ENCODE assay signal across 2 cellular contexts in genomic region chr20:64064145-64064698, GRCh38.
TF ChIP-seq lines count a peak whose summit lies in the region.

No MANE protein-coding gene starts in this region.

TF ChIP-seq in K562, 482 proteins besides CTCF, POLR2A, EP300 and RAD21:
- TF ChIP-seq ZNF217 (CRISPR knock-in tag; IDR thresholded peaks at IDR 0.05), result no peak
- no peak for TF ChIP-seq ZNF316 (IDR thresholded peaks at IDR 0.05)
- peak; percentile 17; the same call in 1 of the 2 replicates for TF ChIP-seq TFAP4 (CRISPR knock-in tag; IDR thresholded peaks at IDR 0.05; ENCODE audit: borderline replicate concordance)
- no peak for TF ChIP-seq PREB (CRISPR knock-in tag; IDR thresholded peaks at IDR 0.05)
- TF ChIP-seq SMARCA5 (IDR thresholded peaks at IDR 0.05), result no peak
- TF ChIP-seq POLR2G (IDR thresholded peaks at IDR 0.05; ENCODE audit: low read depth, low read length), result 0 out of 2 replicates have a peak, but pooled peaks have one; percentile 25
- no peak for TF ChIP-seq KAT7 (CRISPR knock-in tag; IDR thresholded peaks at IDR 0.05; ENCODE audit: borderline replicate concordance)
- peak; percentile 17 for TF ChIP-seq KDM5B (IDR thresholded peaks at IDR 0.05; ENCODE audit: insufficient replicate concordance, low read depth, low read length)
- TF ChIP-seq NFE2 (IDR thresholded peaks at IDR 0.05; ENCODE audit: low read depth), result 0 out of 2 replicates have a peak, but pooled peaks have one; percentile 8
- TF ChIP-seq SMARCE1 (IDR thresholded peaks at IDR 0.05), result no peak
- TF ChIP-seq MAX (CRISPR knock-in tag; IDR thresholded peaks at IDR 0.05), result no peak
- TF ChIP-seq JUND (IDR thresholded peaks at IDR 0.05; ENCODE audit: borderline replicate concordance, low read depth, low read length), result no peak
- TF ChIP-seq JUND (tag; IDR thresholded peaks at IDR 0.05; ENCODE audit: borderline replicate concordance, low read depth, low read length), result no peak
- TF ChIP-seq FOXP1 (CRISPR knock-in tag; IDR thresholded peaks at IDR 0.05), result no peak
- TF ChIP-seq ZBTB7A (IDR thresholded peaks at IDR 0.05; ENCODE audit: borderline replicate concordance, control insufficient read depth, low read depth, low read length), result 0 out of 2 replicates have a peak, but pooled peaks have one; percentile 11
- TF ChIP-seq KDM4B (IDR thresholded peaks at IDR 0.05; ENCODE audit: borderline replicate concordance in 2 of 2, low read depth in 1 of 2), result no peak
- TF ChIP-seq ATF6 (CRISPR knock-in tag; IDR thresholded peaks at IDR 0.05), result no peak
- TF ChIP-seq CBX1 (IDR thresholded peaks at IDR 0.05; ENCODE audit: low read depth), result no peak
- no peak for TF ChIP-seq TAF7 (tag; IDR thresholded peaks at IDR 0.05)
- no peak for TF ChIP-seq RBM22 (IDR thresholded peaks at IDR 0.05; ENCODE audit: low read depth, low read length, poor library complexity, severe bottlenecking)
- no peak for TF ChIP-seq DNMT1 (IDR thresholded peaks at IDR 0.05)
- TF ChIP-seq PKNOX1 (IDR thresholded peaks at IDR 0.05), result no peak

TF ChIP-seq in HEK293T, 16 proteins besides CTCF, POLR2A, EP300 and RAD21:
- no peak for TF ChIP-seq FOXA1 (IDR thresholded peaks at IDR 0.05)
- no peak for TF ChIP-seq HDGF (IDR thresholded peaks at IDR 0.05; ENCODE audit: borderline replicate concordance)
- no peak for TF ChIP-seq SUZ12 (IDR thresholded peaks at IDR 0.05)
- no peak for TF ChIP-seq FOXM1 (IDR thresholded peaks at IDR 0.05; ENCODE audit: borderline replicate concordance)
- TF ChIP-seq TARDBP (IDR thresholded peaks at IDR 0.05), result no peak
- TF ChIP-seq ZNF384 (IDR thresholded peaks at IDR 0.05), result no peak
- no peak for TF ChIP-seq LEF1 (IDR thresholded peaks at IDR 0.05; ENCODE audit: borderline replicate concordance)
- no peak for TF ChIP-seq NFRKB (IDR thresholded peaks at IDR 0.05)
- TF ChIP-seq L3MBTL2 (conservative IDR thresholded peaks at IDR 0.05), result no peak
- no peak for TF ChIP-seq ARNT (IDR thresholded peaks at IDR 0.05)
- TF ChIP-seq ELF4 (IDR thresholded peaks at IDR 0.05), result no peak
- no peak for TF ChIP-seq SP1 (IDR thresholded peaks at IDR 0.05)
- no peak for TF ChIP-seq CTBP1 (IDR thresholded peaks at IDR 0.05; ENCODE audit: borderline replicate concordance)
- no peak for TF ChIP-seq PKNOX1 (IDR thresholded peaks at IDR 0.05)
- no peak for TF ChIP-seq FOXK2 (IDR thresholded peaks at IDR 0.05)
- TF ChIP-seq BHLHE40 (IDR thresholded peaks at IDR 0.05; ENCODE audit: borderline replicate concordance), result no peak
